In genomic region chr5:174282391-174282790, GRCh38 we compare ENCODE assay signal across 19 cellular contexts.
"Had no signal": no experiment of that assay in that cellular context is flagged by ENCODE, and none has a peak within 500 bp of the region (broad histone marks: within the 10 kb centered on the region; RNA-seq: fewer than 3 reads in every experiment).

No MANE protein-coding gene starts in this region.

- H3K4me3 ChIP-seq: K562, SJSA1, SK-N-MC had no signal

- DNase-seq: Kasumi-1, MV-4-11, NCI-H1048, NCI-H1105, NCI-H1436 treated with DMSO at 0.1 percent for 48 hours, NCI-H1694, NCI-H187 treated with DMSO at 0.1 percent for 48 hours, NCI-H2171 treated with DMSO at 0.1 percent for 48 hours, NCI-H446 treated with DMSO at 0.1 percent for 48 hours, NCI-H524, NCI-H526 treated with DMSO at 0.1 percent for 48 hours, NCI-H748 treated with DMSO at 0.1 percent for 48 hours, Right ventricle myocardium superior, SIG-M5 had no signal

- H3K27me3 ChIP-seq: SJSA1 had no signal

- H3K27ac ChIP-seq: HL-60, KMS-11, SJSA1, SK-N-MC had no signal

- H3K4me1 ChIP-seq: SJSA1 had no signal

- ATAC-seq: K562 had no signal

- H3K36me3 ChIP-seq: SJSA1 had no signal

- H3K9ac ChIP-seq: KMS-11 had no signal

- H3K4me2 ChIP-seq: KMS-11 had no signal
